In the genomic region with DNA sequence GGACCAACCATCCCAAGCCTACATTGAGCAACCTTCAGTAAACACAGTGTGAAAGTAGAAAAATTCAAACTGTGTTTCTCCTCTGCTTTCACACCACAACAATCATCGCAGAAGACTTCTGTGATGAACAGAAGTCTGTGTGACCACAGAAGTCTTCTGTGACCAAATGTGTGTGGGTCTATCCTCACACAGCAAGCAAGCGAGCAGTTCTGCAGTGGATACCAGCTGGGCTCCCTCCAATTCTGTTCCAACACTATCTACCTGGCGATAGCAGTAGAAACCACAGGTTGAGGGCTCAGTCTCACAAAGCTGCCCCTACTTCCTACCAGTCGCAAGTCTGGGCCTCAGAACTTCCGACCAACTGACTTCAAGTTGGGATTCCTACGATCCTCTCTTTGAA, we compare ENCODE assay signal across 15 cellular contexts. TPM values are rescaled to one million over a fixed set of nuclear protein-coding genes. Genes with fewer than 3 reads are reported as not detected.
DNase-seq lines count a peak whose midpoint lies in the region; ATAC-seq and TF ChIP-seq lines count a peak whose summit lies in the region.
"Had no signal": no experiment of that assay in that cellular context is flagged by ENCODE, and none has a peak within 500 bp of the region (broad histone marks: within the 10 kb centered on the region; RNA-seq: fewer than 3 reads in every experiment).

No MANE protein-coding gene starts in this region.

- CTCF ChIA-PET in MCF 10A (lab: Yijun Ruan, JAX) = interaction anchor here (1.2 kb wide), 1 partner anchor 13 kb away, joined by 4 read pairs; no protein-coding TSS in a partner anchor

- H3K4me1 Mint-ChIP-seq in MCF 10A (ENCODE audit: insufficient read depth, unreplicated experiment) = peaks cover 5% of the 10 kb centered on the region

- H3K4me3 Mint-ChIP-seq in MCF 10A (ENCODE audit: unreplicated experiment) = no peak overlapping the region
- H3K4me3 Mint-ChIP-seq: WTC11 had no signal

- peak overlapping the region in 3 of 4 donors; percentile 77 to 83 (median 78) for H3K27ac ChIP-seq in gastroesophageal sphincter
- peak overlapping the region in 4 of 5 donors; percentile 4 to 77 (median 44) for H3K27ac ChIP-seq in stomach
- H3K27ac ChIP-seq in right cardiac atrium (ENCODE audit: low read length) = no peak overlapping the region
- H3K27ac ChIP-seq: ascending aorta, ovary, tibial nerve had no signal

- no peaks in the 10 kb centered on the region for H3K36me3 Mint-ChIP-seq in MCF 10A (ENCODE audit: insufficient read depth, unreplicated experiment)
- H3K36me3 Mint-ChIP-seq: WTC11 had no signal

- no peaks in the 10 kb centered on the region for H3K9me3 ChIP-seq in gastroesophageal sphincter
- H3K9me3 ChIP-seq in stomach = no peaks in the 10 kb centered on the region
- no peaks in the 10 kb centered on the region for H3K9me3 ChIP-seq in right cardiac atrium (ENCODE audit: control insufficient read depth, low read length)
- H3K9me3 ChIP-seq: ascending aorta, ovary, tibial nerve had no signal

- peaks cover 16 to 67% (median 19%) of the 10 kb centered on the region in 3 donors for H3K4me1 ChIP-seq in gastroesophageal sphincter
- H3K4me1 ChIP-seq in stomach = peaks cover 12 to 56% (median 36%) of the 10 kb centered on the region in 4 donors
- no peaks in the 10 kb centered on the region for H3K4me1 ChIP-seq in right cardiac atrium (ENCODE audit: control insufficient read depth, insufficient read depth, low read length)

- no peak for TF ChIP-seq CTCF in gastroesophageal sphincter (IDR thresholded peaks at IDR 0.05)
- TF ChIP-seq CTCF in stomach (IDR thresholded peaks at IDR 0.05) = no peak
- no peak for TF ChIP-seq CTCF in MCF 10A (IDR thresholded peaks at IDR 0.05; ENCODE audit: unreplicated experiment)

- ATAC-seq in gastroesophageal sphincter (no peak), right cardiac atrium (no peak)
- ATAC-seq: left ventricle myocardium superior, Right ventricle myocardium inferior, WTC11 had no signal

- H3K27me3 ChIP-seq in gastroesophageal sphincter (no peaks in the 10 kb centered on the region), stomach (no peaks in the 10 kb centered on the region), right cardiac atrium (ENCODE audit: control insufficient read depth, insufficient read depth) (no peaks in the 10 kb centered on the region)
- H3K27me3 ChIP-seq: ascending aorta, ovary, tibial nerve had no signal

- no peak overlapping the region for H3K27ac Mint-ChIP-seq in MCF 10A (ENCODE audit: low read depth, unreplicated experiment)
- H3K27ac Mint-ChIP-seq: WTC11 had no signal

- 82 to 88% methylated on average over 2 to 5 of the region's 6 CpGs for WGBS in gastroesophageal sphincter (ENCODE audit: low coverage in 1 of 2), 2 donors
- 84 to 95% (median 90%) methylated on average over 6 of the region's 6 CpGs for WGBS in stomach, 5 donors
- WGBS in right cardiac atrium = 97% methylated on average over 6 of the region's 6 CpGs

- no peaks in the 10 kb centered on the region for H3K9me3 Mint-ChIP-seq in MCF 10A (ENCODE audit: unreplicated experiment)

- TF ChIP-seq POLR2A in gastroesophageal sphincter (IDR thresholded peaks at IDR 0.05) (no peak), stomach (IDR thresholded peaks at IDR 0.05) (no peak)

- H3K4me3 ChIP-seq in gastroesophageal sphincter (no peak overlapping the region), stomach (no peak overlapping the region), right cardiac atrium (ENCODE audit: low read length) (no peak overlapping the region)
- H3K4me3 ChIP-seq: ascending aorta, ovary, tibial nerve had no signal

- DNase-seq in activated gamma-delta T cell treated with Interleukin-2 at 50 U/mL for 16 hours = peak; percentile 25
- no peak for DNase-seq in activated gamma-delta T cell (lab: John Stamatoyannopoulos, UW)
- peak; percentile 5 for DNase-seq in T-helper 22 cell (ENCODE audit: low read depth)
- DNase-seq in stomach = no peak
- DNase-seq in T1000 (lab: John Stamatoyannopoulos, UW) = no peak
- DNase-seq in MCF 10A (ENCODE audit: unreplicated experiment) = no peak
- no peak for DNase-seq in right cardiac atrium
- DNase-seq: left ventricle myocardium superior, NCI-H1092 treated with DMSO at 0.1 percent for 48 hours, ovary had no signal

- no peak for TF ChIP-seq EP300 in gastroesophageal sphincter (IDR thresholded peaks at IDR 0.05)
- no peak for TF ChIP-seq EP300 in stomach (IDR thresholded peaks at IDR 0.05)

- intact Hi-C loops in stomach (cut with DNase I; ENCODE audit: low total_unique reads) (no loop called here), MCF 10A (cut with micrococcal nuclease) (no loop called here), right cardiac atrium (cut with DNase I) (no loop called here)

- H3K36me3 ChIP-seq in gastroesophageal sphincter (no peaks in the 10 kb centered on the region), stomach (no peaks in the 10 kb centered on the region)
- H3K36me3 ChIP-seq: ascending aorta, ovary, tibial nerve had no signal

- POLR2A ChIA-PET in MCF 10A (lab: Yijun Ruan, JAX) = interaction anchor here (0.8 to 1.5 kb wide), 2 partner anchors 13 to 21 kb away, joined by 3 to 4 read pairs; partner anchors contain the start of gene RAP1A

- H3K27me3 Mint-ChIP-seq in MCF 10A (ENCODE audit: insufficient read depth, unreplicated experiment) = peaks cover 12% of the 10 kb centered on the region

- BruUV-seq in MCF 10A (replicated peaks; lab: Mats Ljungman, UMichigan) = no TSS peak

RNA-seq across cellular contexts. Expression of gene RAP1A, which starts 21.1 kb away (rescaled TPM):
- 100 to 1,000 TPM; 177 to 268 (median 214) TPM for total RNA-seq in gastroesophageal sphincter
- total RNA-seq in stomach = 100 to 1,000 TPM in 1 of 5 donors, 10 to 100 TPM in 4; 20.9 to 138 (median 65.5) TPM
- 100 to 1,000 TPM in 1 of 3 donors, 10 to 100 TPM in 2; 74.3 to 175 (median 96.4) TPM for polyA plus RNA-seq in stomach
- 31.5 and 39.3 TPM in 2 replicates for total RNA-seq in MCF 10A (2022)
- 100 to 1,000 TPM; 104 to 128 (median 111) TPM for total RNA-seq in right cardiac atrium
- polyA plus RNA-seq in right cardiac atrium = 110 TPM

Comparison
In these comparisons a context has a peak if more than half of its experiments do, and no peak if none do; other contexts are left out.
1. DNase-seq: peak in activated gamma-delta T cell treated with Interleukin-2 at 50 U/mL for 16 hours (single experiment) and T-helper 22 cell (single experiment); none in activated gamma-delta T cell (single experiment), stomach (single experiment), T1000 (single experiment), MCF 10A (single experiment) and right cardiac atrium (0 of 3).